In the genomic region with DNA sequence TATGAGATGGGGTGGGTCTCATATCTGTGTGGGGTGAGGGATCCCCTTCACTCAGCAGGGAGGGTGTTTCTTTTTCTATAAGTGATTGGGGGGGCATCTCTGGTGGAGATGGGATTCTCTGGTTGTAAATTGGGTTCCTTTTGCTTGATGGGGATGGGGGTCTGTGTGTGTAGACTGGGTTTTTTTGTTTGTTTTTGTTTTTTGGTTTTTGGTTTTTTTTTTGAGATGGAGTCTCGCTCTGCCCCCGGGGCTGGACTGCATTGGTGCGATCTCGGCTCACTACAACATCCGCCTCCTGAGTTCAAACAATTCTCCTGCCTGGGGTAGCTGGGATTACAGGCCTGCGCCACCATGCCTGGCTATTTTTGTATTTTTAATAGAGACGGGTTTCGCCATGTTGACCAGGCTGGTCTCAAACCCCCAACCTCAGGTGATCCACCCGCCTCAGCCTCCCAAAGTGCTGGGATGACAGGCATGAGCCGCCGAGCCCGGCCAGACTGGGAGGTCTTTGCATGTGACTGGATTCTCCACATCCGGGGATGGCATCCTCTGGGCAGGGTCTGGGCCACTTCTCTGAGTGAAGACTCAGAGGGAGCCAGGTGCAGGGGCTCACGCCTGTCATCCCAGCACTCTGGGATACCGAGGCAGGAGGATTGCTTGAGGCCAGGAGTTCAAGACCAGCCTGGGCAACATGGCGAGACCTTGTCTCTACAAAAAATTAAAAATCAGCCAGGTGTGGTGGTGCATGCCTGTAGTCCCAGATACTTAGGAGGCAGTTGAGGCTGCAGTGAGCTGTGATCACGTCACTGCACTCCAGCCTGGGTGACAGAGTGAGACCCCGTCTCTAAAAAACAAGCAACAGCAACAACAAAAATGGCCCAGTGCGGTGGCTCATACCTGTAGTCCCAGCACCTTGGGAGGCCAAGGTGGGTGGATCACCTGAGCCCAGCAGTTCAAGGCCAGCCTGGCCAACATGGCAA, we compare ENCODE assay signal across 13 cellular contexts. TPM values are rescaled to one million over a fixed set of nuclear protein-coding genes. Genes with fewer than 3 reads are reported as not detected.
DNase-seq lines count a peak whose midpoint lies in the region; ATAC-seq, FAIRE-seq and TF ChIP-seq lines count a peak whose summit lies in the region.
"Had no signal": no experiment of that assay in that cellular context is flagged by ENCODE, and none has a peak within 500 bp of the region (broad histone marks: within the 10 kb centered on the region; RNA-seq: fewer than 3 reads in every experiment).

No MANE protein-coding gene starts in this region.

- intact Hi-C loops in CD4-positive, alpha-beta memory T cell (cut with micrococcal nuclease): no loop called here

- H3K27ac Mint-ChIP-seq in CD4-positive, alpha-beta memory T cell: peak overlapping the region in 4 of 7 donors; percentile 10 to 78 (median 56)
- H3K27ac Mint-ChIP-seq in astrocyte (ENCODE audit: unreplicated experiment): no peak overlapping the region
- peak overlapping the region in 4 of 10 donors; percentile 13 to 64 (median 38) for H3K27ac Mint-ChIP-seq in naive thymus-derived CD8-positive, alpha-beta T cell

- POLR2A ChIA-PET in CD4-positive, alpha-beta memory T cell (lab: Charles Lee; ENCODE audit: partially characterized antibody): no interaction called here
- POLR2A ChIA-PET in naive thymus-derived CD8-positive, alpha-beta T cell (lab: Charles Lee): no interaction called here

- H3K27me3 ChIP-seq in CD4-positive, alpha-beta memory T cell (ENCODE audit: insufficient read depth, low read length): no peaks in the 10 kb centered on the region
- H3K27me3 ChIP-seq in HUES6 (ENCODE audit: control insufficient read depth, insufficient read depth, low read length): peaks cover 35% of the 10 kb centered on the region
- H3K27me3 ChIP-seq in astrocyte (ENCODE audit: insufficient read depth, low read length): peaks cover 18% of the 10 kb centered on the region
- H3K27me3 ChIP-seq in BE2C: no peaks in the 10 kb centered on the region
- H3K27me3 ChIP-seq in effector memory CD4-positive, alpha-beta T cell (replicated peaks; ENCODE audit: control insufficient read depth, insufficient read depth, low read length, poor library complexity, severe bottlenecking): peaks cover 8% of the 10 kb centered on the region

- H3K79me2 ChIP-seq in astrocyte (ENCODE audit: insufficient read depth, low read length): no peaks in the 10 kb centered on the region

- peak overlapping the region; percentile 34 to 81 (median 68) for H3K4me3 Mint-ChIP-seq in CD4-positive, alpha-beta memory T cell
- peak overlapping the region; percentile 73 for H3K4me3 Mint-ChIP-seq in astrocyte (ENCODE audit: unreplicated experiment)
- H3K4me3 Mint-ChIP-seq in naive thymus-derived CD8-positive, alpha-beta T cell: peak overlapping the region; percentile 48 to 89 (median 76)

- peaks cover 7 to 22% of the 10 kb centered on the region in 2 donors for H3K27me3 Mint-ChIP-seq in CD4-positive, alpha-beta memory T cell
- peaks cover 34% of the 10 kb centered on the region for H3K27me3 Mint-ChIP-seq in astrocyte (ENCODE audit: low read depth, unreplicated experiment)
- H3K27me3 Mint-ChIP-seq in naive thymus-derived CD8-positive, alpha-beta T cell: peaks cover 6 to 24% (median 11%) of the 10 kb centered on the region in 5 donors

- H3K36me3 Mint-ChIP-seq in CD4-positive, alpha-beta memory T cell: no peaks in the 10 kb centered on the region
- H3K36me3 Mint-ChIP-seq in astrocyte (ENCODE audit: low read depth, unreplicated experiment): no peaks in the 10 kb centered on the region
- H3K36me3 Mint-ChIP-seq in naive thymus-derived CD8-positive, alpha-beta T cell: no peaks in the 10 kb centered on the region
- H3K36me3 Mint-ChIP-seq: CD14-positive monocyte had no signal

- no peaks in the 10 kb centered on the region for H3K9me3 ChIP-seq in CD4-positive, alpha-beta memory T cell (ENCODE audit: control insufficient read depth in 1 of 2, low read length in 2 of 2)
- H3K9me3 ChIP-seq in HUES6 (ENCODE audit: control insufficient read depth, insufficient read depth, low read depth, low read length) (no peaks in the 10 kb centered on the region), astrocyte (ENCODE audit: insufficient read depth, low read depth, low read length) (no peaks in the 10 kb centered on the region), BE2C (no peaks in the 10 kb centered on the region)
- H3K9me3 ChIP-seq in effector memory CD4-positive, alpha-beta T cell (ENCODE audit: control insufficient read depth, low read length): no peaks in the 10 kb centered on the region
- H3K9me3 ChIP-seq: colonic mucosa had no signal

- no peak overlapping the region for H2AFZ ChIP-seq in astrocyte (ENCODE audit: low read depth, low read length)

- DNase-seq in CD4-positive, alpha-beta memory T cell: no peak
- DNase-seq in astrocyte (ENCODE audit: low read depth) (no peak), BE2C (no peak), iPS-NIHi7 (ENCODE audit: extremely low spot score) (no peak)
- DNase-seq in naive thymus-derived CD8-positive, alpha-beta T cell: no peak
- no peak for DNase-seq in effector memory CD4-positive, alpha-beta T cell
- DNase-seq: colonic mucosa, NCI-H2171, right cardiac atrium had no signal

- no peak overlapping the region for H3K9ac ChIP-seq in HUES6 (ENCODE audit: low read length)
- H3K9ac ChIP-seq in astrocyte (ENCODE audit: low read length): no peak overlapping the region

- peaks cover 6 to 21% (median 12%) of the 10 kb centered on the region in 4 donors for H3K4me1 Mint-ChIP-seq in CD4-positive, alpha-beta memory T cell
- H3K4me1 Mint-ChIP-seq in astrocyte (ENCODE audit: low read depth, unreplicated experiment): peaks cover 3% of the 10 kb centered on the region
- H3K4me1 Mint-ChIP-seq in naive thymus-derived CD8-positive, alpha-beta T cell: peaks cover 8 to 40% (median 14%) of the 10 kb centered on the region in 4 donors

- CTCF ChIA-PET in CD4-positive, alpha-beta memory T cell (lab: Charles Lee; ENCODE audit: partially characterized antibody): interaction anchor here (1.1 kb wide), 1 partner anchor 76 kb away, joined by 3 read pairs; no protein-coding TSS in a partner anchor

- FAIRE-seq in astrocyte (lab: Jason Lieb, UNC): no peak

- ATAC-seq in naive thymus-derived CD8-positive, alpha-beta T cell: no peak
- no peak for ATAC-seq in GM21447 (IDR thresholded peaks at IDR 0.05; ENCODE audit: unreplicated experiment)
- ATAC-seq: right cardiac atrium, SK-N-SH treated with all-trans-retinoic acid at 6 μM for 48 hours had no signal

- H3K9me3 Mint-ChIP-seq in CD4-positive, alpha-beta memory T cell: no peaks in the 10 kb centered on the region
- H3K9me3 Mint-ChIP-seq in astrocyte (ENCODE audit: unreplicated experiment): peaks cover 5% of the 10 kb centered on the region
- no peaks in the 10 kb centered on the region for H3K9me3 Mint-ChIP-seq in naive thymus-derived CD8-positive, alpha-beta T cell
- H3K9me3 Mint-ChIP-seq: CD14-positive monocyte had no signal

- peaks cover 13% of the 10 kb centered on the region for H3K4me1 ChIP-seq in CD4-positive, alpha-beta memory T cell (ENCODE audit: insufficient read depth, low read length)
- H3K4me1 ChIP-seq in HUES6 (ENCODE audit: control insufficient read depth, insufficient read depth, low read length): peaks cover 26% of the 10 kb centered on the region
- H3K4me1 ChIP-seq in astrocyte (ENCODE audit: insufficient read depth, low read length): peaks cover 9% of the 10 kb centered on the region
- H3K4me1 ChIP-seq in BE2C: peaks cover 7% of the 10 kb centered on the region
- H3K4me1 ChIP-seq in effector memory CD4-positive, alpha-beta T cell (ENCODE audit: control insufficient read depth, insufficient read depth, low read length, poor library complexity, severe bottlenecking): peaks cover 13% of the 10 kb centered on the region
- H3K4me1 ChIP-seq: colonic mucosa had no signal

- H3K4me2 ChIP-seq in astrocyte (ENCODE audit: low read length): no peak overlapping the region

- no peaks in the 10 kb centered on the region for H3K36me3 ChIP-seq in CD4-positive, alpha-beta memory T cell (ENCODE audit: insufficient read depth, low read length)
- H3K36me3 ChIP-seq in HUES6 (ENCODE audit: control insufficient read depth, insufficient read depth, low read length) (no peaks in the 10 kb centered on the region), astrocyte (ENCODE audit: insufficient read depth, low read length) (no peaks in the 10 kb centered on the region), BE2C (no peaks in the 10 kb centered on the region)
- H3K36me3 ChIP-seq in effector memory CD4-positive, alpha-beta T cell (ENCODE audit: control insufficient read depth, insufficient read depth, low read length): no peaks in the 10 kb centered on the region
- H3K36me3 ChIP-seq: colonic mucosa had no signal

- H4K20me1 ChIP-seq in astrocyte (ENCODE audit: insufficient read depth, low read length): no peaks in the 10 kb centered on the region

- H3K27ac ChIP-seq in CD4-positive, alpha-beta memory T cell (ENCODE audit: low read depth, low read length): no peak overlapping the region
- no peak overlapping the region for H3K27ac ChIP-seq in HUES6 (ENCODE audit: low read depth, low read length)
- no peak overlapping the region for H3K27ac ChIP-seq in astrocyte (ENCODE audit: low read depth, low read length)
- no peak overlapping the region for H3K27ac ChIP-seq in effector memory CD4-positive, alpha-beta T cell (ENCODE audit: insufficient read depth, low read length, poor library complexity, severe bottlenecking)
- H3K27ac ChIP-seq: colonic mucosa had no signal

- TF ChIP-seq CTCF in astrocyte (IDR thresholded peaks at IDR 0.05; ENCODE audit: insufficient read depth, low read depth, low read length) (no peak), BE2C (IDR thresholded peaks at IDR 0.05; ENCODE audit: low read depth, low read length) (no peak)

- H3K4me3 ChIP-seq in CD4-positive, alpha-beta memory T cell (ENCODE audit: low read length in 2 of 2): no peak overlapping the region
- peak overlapping the region; percentile 62; the same call in 1 of the 2 replicates for H3K4me3 ChIP-seq in HUES6 (ENCODE audit: low read depth, low read length)
- H3K4me3 ChIP-seq in astrocyte (ENCODE audit: insufficient read depth, low read depth, low read length): no peak overlapping the region
- no peak overlapping the region for H3K4me3 ChIP-seq in BE2C (ENCODE audit: low read depth, low read length)
- no peak overlapping the region for H3K4me3 ChIP-seq in effector memory CD4-positive, alpha-beta T cell (ENCODE audit: insufficient read depth, low read depth, low read length, poor library complexity, severe bottlenecking)

RNA-seq across cellular contexts. Expression of a gene that starts 0.8 kb away (rescaled TPM):
- not detected for total RNA-seq in CD4-positive, alpha-beta memory T cell
- under 1 TPM in 1 of 2 donors, not detected in 1; 0.10 TPM for polyA plus RNA-seq in CD4-positive, alpha-beta memory T cell
- not detected in 2 replicates for total RNA-seq in astrocyte
- not detected for total RNA-seq in naive thymus-derived CD8-positive, alpha-beta T cell
- not detected for polyA plus RNA-seq in naive thymus-derived CD8-positive, alpha-beta T cell
- not detected for polyA plus RNA-seq in BE2C (2012; ENCODE audit: insufficient read depth, insufficient read length, low read depth)
- total RNA-seq: colonic mucosa, right cardiac atrium had no signal
- polyA plus RNA-seq: CD14-positive monocyte, right cardiac atrium had no signal

RNA-seq across cellular contexts. Expression of a gene that starts 14.8 kb away (rescaled TPM):
- not detected for total RNA-seq in CD4-positive, alpha-beta memory T cell
- polyA plus RNA-seq in CD4-positive, alpha-beta memory T cell: 1 to 10 TPM in 1 of 2 donors, not detected in 1; 1.9 TPM
- 0.14 TPM in 1 of 2 replicates, not detected in the other for total RNA-seq in astrocyte
- 1 to 10 TPM; 4.5 to 5.6 TPM for total RNA-seq in naive thymus-derived CD8-positive, alpha-beta T cell
- under 1 TPM in 2 of 3 donors, not detected in 1; 0.10 to 0.32 TPM for polyA plus RNA-seq in naive thymus-derived CD8-positive, alpha-beta T cell
- not detected for polyA plus RNA-seq in BE2C (2012; ENCODE audit: insufficient read depth, insufficient read length, low read depth)

RNA-seq across cellular contexts. Expression of a gene that starts 42.8 kb away (rescaled TPM):
- 10 to 100 TPM; 83.7 to 92.6 TPM for total RNA-seq in CD4-positive, alpha-beta memory T cell
- polyA plus RNA-seq in CD4-positive, alpha-beta memory T cell: 10 to 100 TPM in 1 of 2 donors, 1 to 10 TPM in 1; 7.8 to 10.1 TPM
- not detected in 2 replicates for total RNA-seq in astrocyte
- total RNA-seq in naive thymus-derived CD8-positive, alpha-beta T cell: 10 to 100 TPM; 83.5 to 84.4 TPM
- polyA plus RNA-seq in naive thymus-derived CD8-positive, alpha-beta T cell: 10 to 100 TPM in 1 of 3 donors, 1 to 10 TPM in 2; 8.3 to 11.2 (median 9.6) TPM
- 327 TPM for polyA plus RNA-seq in BE2C (2012; ENCODE audit: insufficient read depth, insufficient read length, low read depth)

RNA-seq across cellular contexts. Expression of a gene that starts 43.2 kb away (rescaled TPM):
- under 1 TPM in 1 of 2 experiments, not detected in 1; 0.61 TPM for total RNA-seq in CD4-positive, alpha-beta memory T cell
- under 1 TPM; 0.39 to 0.44 TPM for polyA plus RNA-seq in CD4-positive, alpha-beta memory T cell
- not detected in 2 replicates for total RNA-seq in astrocyte
- total RNA-seq in naive thymus-derived CD8-positive, alpha-beta T cell: under 1 TPM in 1 of 2 experiments, not detected in 1; 0.94 TPM
- polyA plus RNA-seq in naive thymus-derived CD8-positive, alpha-beta T cell: 1 to 10 TPM in 1 of 3 donors, under 1 TPM in 2; 0.65 to 1.7 (median 0.96) TPM
- polyA plus RNA-seq in BE2C (2012; ENCODE audit: insufficient read depth, insufficient read length, low read depth): not detected

RNA-seq across cellular contexts. Expression of a gene that starts 49.3 kb away (rescaled TPM):
- total RNA-seq in CD4-positive, alpha-beta memory T cell: 10 to 100 TPM; 40.4 to 41.1 TPM
- 10 to 100 TPM; 29.3 to 30.7 TPM for polyA plus RNA-seq in CD4-positive, alpha-beta memory T cell
- total RNA-seq in astrocyte: 18.9 and 19.9 TPM in 2 replicates
- 10 to 100 TPM; 38.4 to 40.8 TPM for total RNA-seq in naive thymus-derived CD8-positive, alpha-beta T cell
- polyA plus RNA-seq in naive thymus-derived CD8-positive, alpha-beta T cell: 10 to 100 TPM; 26.0 to 34.4 (median 33.8) TPM
- 20.8 TPM for polyA plus RNA-seq in BE2C (2012; ENCODE audit: insufficient read depth, insufficient read length, low read depth)

Comparison
In these comparisons a context has a peak if more than half of its experiments do, and no peak if none do; other contexts are left out.
1. RNA of a gene that starts 42.8 kb away (total RNA-seq): 83.7 to 92.6 TPM in CD4-positive, alpha-beta memory T cell and 83.5 to 84.4 TPM in naive thymus-derived CD8-positive, alpha-beta T cell; not detected in astrocyte; every median in the first group is over 10 times any median in the second.
2. Peak in every context shown above with its lines, with median percentiles within 50 percentile points of each other: H3K4me3 Mint-ChIP-seq.